Comparison of ENCODE assay signal across 1 cellular context in the genomic region with DNA sequence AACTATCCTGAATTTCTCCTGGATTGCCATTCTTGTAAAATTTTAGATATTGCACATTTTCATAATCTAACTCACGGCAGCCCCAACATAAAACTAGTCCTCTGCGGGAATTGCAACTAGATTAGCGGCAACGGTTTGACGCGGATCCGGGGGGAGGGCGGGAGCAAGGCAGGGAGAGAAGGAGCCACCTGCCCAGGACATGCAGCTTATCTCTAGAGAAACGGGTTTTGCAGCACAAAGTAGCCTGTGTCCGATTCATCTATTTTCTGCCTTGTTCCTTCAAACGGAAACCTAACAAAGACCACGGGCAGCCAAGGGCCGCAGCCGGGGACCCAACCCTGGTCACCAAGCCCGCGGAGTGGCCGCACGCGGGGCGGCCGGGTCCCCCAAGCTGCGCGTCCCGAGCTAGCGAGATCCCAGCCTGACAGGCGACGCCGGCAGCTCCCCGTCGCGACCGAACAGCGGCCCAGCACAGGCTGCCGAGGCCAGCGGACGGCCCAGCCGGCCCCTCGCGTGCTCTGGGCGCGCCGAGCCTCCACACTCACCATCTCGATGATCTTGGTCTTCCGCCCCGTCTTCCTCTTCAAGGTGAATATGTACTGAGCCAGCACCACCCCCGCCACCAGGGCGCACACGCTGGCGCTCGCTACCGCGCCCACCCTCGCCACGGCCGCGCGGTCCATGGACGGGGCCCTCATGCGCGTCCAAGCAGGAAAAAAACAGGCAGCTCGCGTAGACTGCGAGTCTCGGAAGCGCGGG.
TF ChIP-seq lines count a peak whose summit lies in the region.

Gene NT5C3A (minus strand): TSS at position 754 of the 759 bp plus-strand sequence. CDS start 71 bp downstream, at position 683.

TF ChIP-seq in K562, 482 proteins besides CTCF, POLR2A, EP300 and RAD21 (continued from another document and continues in another):
- peak; percentile 91 for TF ChIP-seq POLR2G (IDR thresholded peaks at IDR 0.05; ENCODE audit: low read depth, low read length)
- TF ChIP-seq EGR1 (conservative IDR thresholded peaks at IDR 0.05), result no peak
- peak; percentile 42; the same call in 1 of the 2 replicates for TF ChIP-seq PML (IDR thresholded peaks at IDR 0.05; ENCODE audit: low read length)
- no peak for TF ChIP-seq XRCC5 (IDR thresholded peaks at IDR 0.05; ENCODE audit: low read depth, low read length)
- no peak for TF ChIP-seq THRA (IDR thresholded peaks at IDR 0.05)
- peak; percentile 39; the same call in 1 of the 2 replicates for TF ChIP-seq ZBTB17 (CRISPR knock-in tag; IDR thresholded peaks at IDR 0.05)
- TF ChIP-seq, protein P1, sequence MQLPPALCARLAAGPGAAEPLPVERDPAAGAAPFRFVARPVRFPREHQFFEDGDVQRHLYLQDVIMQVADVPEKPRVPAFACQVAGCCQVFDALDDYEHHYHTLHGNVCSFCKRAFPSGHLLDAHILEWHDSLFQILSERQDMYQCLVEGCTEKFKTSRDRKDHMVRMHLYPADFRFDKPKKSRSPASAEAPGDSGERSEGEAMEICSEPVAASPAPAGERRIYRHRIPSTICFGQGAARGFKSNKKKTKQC (CRISPR knock-in tag; IDR thresholded peaks at IDR 0.05), result peak; percentile 57; the same call in 1 of the 2 replicates
- TF ChIP-seq U2AF1 (optimal IDR thresholded peaks at IDR 0.05; ENCODE audit: low read depth, low read length), result peak; percentile 11
- TF ChIP-seq TARDBP (IDR thresholded peaks at IDR 0.05), result peak; percentile 31; the same call in 1 of the 2 replicates
- no peak for TF ChIP-seq ARID1B (IDR thresholded peaks at IDR 0.05)
- TF ChIP-seq MCM7 (IDR thresholded peaks at IDR 0.05), result no peak
- TF ChIP-seq RB1 (IDR thresholded peaks at IDR 0.05; ENCODE audit: low read depth), result peak; percentile 58; the same call in 1 of the 2 replicates
- no peak for TF ChIP-seq MTA2 (IDR thresholded peaks at IDR 0.05; ENCODE audit: low read depth)
- no peak for TF ChIP-seq ATF1 (CRISPR knock-in tag; IDR thresholded peaks at IDR 0.05)
- TF ChIP-seq ATF1 (tag; IDR thresholded peaks at IDR 0.05), result peak; percentile 68
- no peak for TF ChIP-seq HNRNPLL (IDR thresholded peaks at IDR 0.05; ENCODE audit: low read depth, low read length, poor library complexity, severe bottlenecking)
- peak; percentile 62; the same call in 1 of the 2 replicates for TF ChIP-seq GATAD2A (IDR thresholded peaks at IDR 0.05)
- no peak for TF ChIP-seq JUN (IDR thresholded peaks at IDR 0.05; ENCODE audit: borderline replicate concordance, low read depth, low read length)
- no peak for TF ChIP-seq JUN (CRISPR knock-in tag; IDR thresholded peaks at IDR 0.05; ENCODE audit: borderline replicate concordance)
- peak; percentile 55; the same call in 1 of the 2 replicates for TF ChIP-seq GATA2 (CRISPR knock-in tag; IDR thresholded peaks at IDR 0.05)
- TF ChIP-seq JUNB (CRISPR knock-in tag; conservative IDR thresholded peaks at IDR 0.05), result no peak
- TF ChIP-seq, protein P2, sequence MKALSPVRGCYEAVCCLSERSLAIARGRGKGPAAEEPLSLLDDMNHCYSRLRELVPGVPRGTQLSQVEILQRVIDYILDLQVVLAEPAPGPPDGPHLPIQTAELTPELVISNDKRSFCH (CRISPR knock-in tag; IDR thresholded peaks at IDR 0.05), result no peak
- TF ChIP-seq, protein P2 (tag; IDR thresholded peaks at IDR 0.05), result peak; percentile 68
- TF ChIP-seq SIX5 (IDR thresholded peaks at IDR 0.05; ENCODE audit: borderline replicate concordance in 1 of 2, insufficient read depth in 1 of 2, low read depth in 1 of 2, low read length in 2 of 2), result no peak
- no peak for TF ChIP-seq BMI1 (IDR thresholded peaks at IDR 0.05; ENCODE audit: low read length)
- TF ChIP-seq POLR2B (IDR thresholded peaks at IDR 0.05; ENCODE audit: low read depth, partially characterized antibody), result peak; percentile 67
- peak; percentile 71; the same call in 1 of the 2 replicates for TF ChIP-seq EP400 (IDR thresholded peaks at IDR 0.05)
- TF ChIP-seq ZC3H8 (IDR thresholded peaks at IDR 0.05), result no peak
- TF ChIP-seq ZNF24 (IDR thresholded peaks at IDR 0.05), result peak; percentile 11; the same call in 1 of the 2 replicates
- TF ChIP-seq STAT5B (CRISPR knock-in tag; IDR thresholded peaks at IDR 0.05), result no peak
- TF ChIP-seq, protein P3, sequence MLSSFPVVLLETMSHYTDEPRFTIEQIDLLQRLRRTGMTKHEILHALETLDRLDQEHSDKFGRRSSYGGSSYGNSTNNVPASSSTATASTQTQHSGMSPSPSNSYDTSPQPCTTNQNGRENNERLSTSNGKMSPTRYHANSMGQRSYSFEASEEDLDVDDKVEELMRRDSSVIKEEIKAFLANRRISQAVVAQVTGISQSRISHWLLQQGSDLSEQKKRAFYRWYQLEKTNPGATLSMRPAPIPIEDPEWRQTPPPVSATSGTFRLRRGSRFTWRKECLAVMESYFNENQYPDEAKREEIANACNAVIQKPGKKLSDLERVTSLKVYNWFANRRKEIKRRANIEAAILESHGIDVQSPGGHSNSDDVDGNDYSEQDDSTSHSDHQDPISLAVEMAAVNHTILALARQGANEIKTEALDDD (IDR thresholded peaks at IDR 0.05), result peak; percentile 97
- TF ChIP-seq ZNF431 (CRISPR knock-in tag; IDR thresholded peaks at IDR 0.05), result 0 out of 2 replicates have a peak, but pooled peaks have one; percentile 69
- peak; percentile 91 for TF ChIP-seq FIP1L1 (IDR thresholded peaks at IDR 0.05; ENCODE audit: low read depth, low read length, poor library complexity, severe bottlenecking)
- no peak for TF ChIP-seq ZKSCAN3 (CRISPR knock-in tag; IDR thresholded peaks at IDR 0.05)
- TF ChIP-seq SRSF3 (IDR thresholded peaks at IDR 0.05; ENCODE audit: insufficient read depth, low read length), result 0 out of 2 replicates have a peak, but pooled peaks have one; percentile 48
- TF ChIP-seq SMARCA4 (IDR thresholded peaks at IDR 0.05), result 0 out of 2 replicates have a peak, but pooled peaks have one; percentile 4
- TF ChIP-seq CXXC5 (CRISPR knock-in tag; IDR thresholded peaks at IDR 0.05), result peak; percentile 73
- TF ChIP-seq GABPB1 (CRISPR knock-in tag; IDR thresholded peaks at IDR 0.05), result peak; percentile 14
- TF ChIP-seq, protein P4, sequence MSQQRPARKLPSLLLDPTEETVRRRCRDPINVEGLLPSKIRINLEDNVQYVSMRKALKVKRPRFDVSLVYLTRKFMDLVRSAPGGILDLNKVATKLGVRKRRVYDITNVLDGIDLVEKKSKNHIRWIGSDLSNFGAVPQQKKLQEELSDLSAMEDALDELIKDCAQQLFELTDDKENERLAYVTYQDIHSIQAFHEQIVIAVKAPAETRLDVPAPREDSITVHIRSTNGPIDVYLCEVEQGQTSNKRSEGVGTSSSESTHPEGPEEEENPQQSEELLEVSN (IDR thresholded peaks at IDR 0.05; ENCODE audit: borderline replicate concordance in 1 of 2, extremely low read depth in 1 of 2, insufficient read depth in 1 of 2, insufficient read length in 1 of 2, low read depth in 1 of 2, low read length in 1 of 2, poor library complexity in 1 of 2, severe bottlenecking in 1 of 2), result peak; percentile 66 to 91
- peak; percentile 5 for TF ChIP-seq NEUROD1 (IDR thresholded peaks at IDR 0.05; ENCODE audit: borderline replicate concordance, low read depth, low read length, partially characterized antibody)
- peak; percentile 41; the same call in 1 of the 2 replicates for TF ChIP-seq KLF13 (tag; IDR thresholded peaks at IDR 0.05; ENCODE audit: borderline replicate concordance, low read depth)
- TF ChIP-seq, protein P5, sequence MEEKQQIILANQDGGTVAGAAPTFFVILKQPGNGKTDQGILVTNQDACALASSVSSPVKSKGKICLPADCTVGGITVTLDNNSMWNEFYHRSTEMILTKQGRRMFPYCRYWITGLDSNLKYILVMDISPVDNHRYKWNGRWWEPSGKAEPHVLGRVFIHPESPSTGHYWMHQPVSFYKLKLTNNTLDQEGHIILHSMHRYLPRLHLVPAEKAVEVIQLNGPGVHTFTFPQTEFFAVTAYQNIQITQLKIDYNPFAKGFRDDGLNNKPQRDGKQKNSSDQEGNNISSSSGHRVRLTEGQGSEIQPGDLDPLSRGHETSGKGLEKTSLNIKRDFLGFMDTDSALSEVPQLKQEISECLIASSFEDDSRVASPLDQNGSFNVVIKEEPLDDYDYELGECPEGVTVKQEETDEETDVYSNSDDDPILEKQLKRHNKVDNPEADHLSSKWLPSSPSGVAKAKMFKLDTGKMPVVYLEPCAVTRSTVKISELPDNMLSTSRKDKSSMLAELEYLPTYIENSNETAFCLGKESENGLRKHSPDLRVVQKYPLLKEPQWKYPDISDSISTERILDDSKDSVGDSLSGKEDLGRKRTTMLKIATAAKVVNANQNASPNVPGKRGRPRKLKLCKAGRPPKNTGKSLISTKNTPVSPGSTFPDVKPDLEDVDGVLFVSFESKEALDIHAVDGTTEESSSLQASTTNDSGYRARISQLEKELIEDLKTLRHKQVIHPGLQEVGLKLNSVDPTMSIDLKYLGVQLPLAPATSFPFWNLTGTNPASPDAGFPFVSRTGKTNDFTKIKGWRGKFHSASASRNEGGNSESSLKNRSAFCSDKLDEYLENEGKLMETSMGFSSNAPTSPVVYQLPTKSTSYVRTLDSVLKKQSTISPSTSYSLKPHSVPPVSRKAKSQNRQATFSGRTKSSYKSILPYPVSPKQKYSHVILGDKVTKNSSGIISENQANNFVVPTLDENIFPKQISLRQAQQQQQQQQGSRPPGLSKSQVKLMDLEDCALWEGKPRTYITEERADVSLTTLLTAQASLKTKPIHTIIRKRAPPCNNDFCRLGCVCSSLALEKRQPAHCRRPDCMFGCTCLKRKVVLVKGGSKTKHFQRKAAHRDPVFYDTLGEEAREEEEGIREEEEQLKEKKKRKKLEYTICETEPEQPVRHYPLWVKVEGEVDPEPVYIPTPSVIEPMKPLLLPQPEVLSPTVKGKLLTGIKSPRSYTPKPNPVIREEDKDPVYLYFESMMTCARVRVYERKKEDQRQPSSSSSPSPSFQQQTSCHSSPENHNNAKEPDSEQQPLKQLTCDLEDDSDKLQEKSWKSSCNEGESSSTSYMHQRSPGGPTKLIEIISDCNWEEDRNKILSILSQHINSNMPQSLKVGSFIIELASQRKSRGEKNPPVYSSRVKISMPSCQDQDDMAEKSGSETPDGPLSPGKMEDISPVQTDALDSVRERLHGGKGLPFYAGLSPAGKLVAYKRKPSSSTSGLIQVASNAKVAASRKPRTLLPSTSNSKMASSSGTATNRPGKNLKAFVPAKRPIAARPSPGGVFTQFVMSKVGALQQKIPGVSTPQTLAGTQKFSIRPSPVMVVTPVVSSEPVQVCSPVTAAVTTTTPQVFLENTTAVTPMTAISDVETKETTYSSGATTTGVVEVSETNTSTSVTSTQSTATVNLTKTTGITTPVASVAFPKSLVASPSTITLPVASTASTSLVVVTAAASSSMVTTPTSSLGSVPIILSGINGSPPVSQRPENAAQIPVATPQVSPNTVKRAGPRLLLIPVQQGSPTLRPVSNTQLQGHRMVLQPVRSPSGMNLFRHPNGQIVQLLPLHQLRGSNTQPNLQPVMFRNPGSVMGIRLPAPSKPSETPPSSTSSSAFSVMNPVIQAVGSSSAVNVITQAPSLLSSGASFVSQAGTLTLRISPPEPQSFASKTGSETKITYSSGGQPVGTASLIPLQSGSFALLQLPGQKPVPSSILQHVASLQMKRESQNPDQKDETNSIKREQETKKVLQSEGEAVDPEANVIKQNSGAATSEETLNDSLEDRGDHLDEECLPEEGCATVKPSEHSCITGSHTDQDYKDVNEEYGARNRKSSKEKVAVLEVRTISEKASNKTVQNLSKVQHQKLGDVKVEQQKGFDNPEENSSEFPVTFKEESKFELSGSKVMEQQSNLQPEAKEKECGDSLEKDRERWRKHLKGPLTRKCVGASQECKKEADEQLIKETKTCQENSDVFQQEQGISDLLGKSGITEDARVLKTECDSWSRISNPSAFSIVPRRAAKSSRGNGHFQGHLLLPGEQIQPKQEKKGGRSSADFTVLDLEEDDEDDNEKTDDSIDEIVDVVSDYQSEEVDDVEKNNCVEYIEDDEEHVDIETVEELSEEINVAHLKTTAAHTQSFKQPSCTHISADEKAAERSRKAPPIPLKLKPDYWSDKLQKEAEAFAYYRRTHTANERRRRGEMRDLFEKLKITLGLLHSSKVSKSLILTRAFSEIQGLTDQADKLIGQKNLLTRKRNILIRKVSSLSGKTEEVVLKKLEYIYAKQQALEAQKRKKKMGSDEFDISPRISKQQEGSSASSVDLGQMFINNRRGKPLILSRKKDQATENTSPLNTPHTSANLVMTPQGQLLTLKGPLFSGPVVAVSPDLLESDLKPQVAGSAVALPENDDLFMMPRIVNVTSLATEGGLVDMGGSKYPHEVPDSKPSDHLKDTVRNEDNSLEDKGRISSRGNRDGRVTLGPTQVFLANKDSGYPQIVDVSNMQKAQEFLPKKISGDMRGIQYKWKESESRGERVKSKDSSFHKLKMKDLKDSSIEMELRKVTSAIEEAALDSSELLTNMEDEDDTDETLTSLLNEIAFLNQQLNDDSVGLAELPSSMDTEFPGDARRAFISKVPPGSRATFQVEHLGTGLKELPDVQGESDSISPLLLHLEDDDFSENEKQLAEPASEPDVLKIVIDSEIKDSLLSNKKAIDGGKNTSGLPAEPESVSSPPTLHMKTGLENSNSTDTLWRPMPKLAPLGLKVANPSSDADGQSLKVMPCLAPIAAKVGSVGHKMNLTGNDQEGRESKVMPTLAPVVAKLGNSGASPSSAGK (IDR thresholded peaks at IDR 0.05), result peak; percentile 77
- TF ChIP-seq ZNF384 (IDR thresholded peaks at IDR 0.05; ENCODE audit: low read depth, low read length), result peak; percentile 74
